Comparison of ENCODE assay signal across 1 cellular context in genomic region chr7:12747687-12748306, GRCh38.
TF ChIP-seq lines count a peak whose summit lies in the region.

No MANE protein-coding gene starts in this region.

TF ChIP-seq in K562, 482 proteins besides CTCF, POLR2A, EP300 and RAD21 (continued from another document and continues in another):
- TF ChIP-seq MITF (IDR thresholded peaks at IDR 0.05) (no peak), NCOR1 (IDR thresholded peaks at IDR 0.05) (peak; percentile 53), ILK (tag; IDR thresholded peaks at IDR 0.05; ENCODE audit: borderline replicate concordance, low read depth) (no peak), ZBTB11 (CRISPR knock-in tag; IDR thresholded peaks at IDR 0.05) (peak in 1 of 3 experiments; percentile 62; a peak in 2 of 6 replicates), HCFC1 (IDR thresholded peaks at IDR 0.05; ENCODE audit: low read depth, low read length) (no peak), ZKSCAN3 (CRISPR knock-in tag; IDR thresholded peaks at IDR 0.05) (no peak), MEIS2 (IDR thresholded peaks at IDR 0.05; ENCODE audit: partially characterized antibody) (peak; percentile 46), ZNF354B (CRISPR knock-in tag; IDR thresholded peaks at IDR 0.05) (0 out of 2 replicates have a peak, but pooled peaks have one; percentile 5), MTA2 (IDR thresholded peaks at IDR 0.05; ENCODE audit: low read depth) (no peak), CHCHD3 (CRISPR knock-in tag; IDR thresholded peaks at IDR 0.05) (no peak), HLTF (IDR thresholded peaks at IDR 0.05) (no peak), ZNF274 (IDR thresholded peaks at IDR 0.05; ENCODE audit: borderline replicate concordance, low read depth, low read length) (no peak), ELK3 (CRISPR knock-in tag; IDR thresholded peaks at IDR 0.05) (no peak), CEBPB (tag; IDR thresholded peaks at IDR 0.05) (peak; percentile 99), ATF4 (CRISPR knock-in tag; IDR thresholded peaks at IDR 0.05) (peak; percentile 50; the same call in 1 of the 2 replicates), ARID1B (IDR thresholded peaks at IDR 0.05) (peak; percentile 25; the same call in 1 of the 2 replicates), ETV1 (tag; conservative IDR thresholded peaks at IDR 0.05; ENCODE audit: low read depth) (peak; percentile 25), POLR2AphosphoS2 (IDR thresholded peaks at IDR 0.05; ENCODE audit: low read length) (no peak), YY1 (IDR thresholded peaks at IDR 0.05; ENCODE audit: borderline replicate concordance in 1 of 3, control insufficient read depth in 1 of 3, extremely low read depth in 1 of 3, insufficient read depth in 3 of 3, insufficient read length in 1 of 3, insufficient replicate concordance in 2 of 3, low read depth in 1 of 3, low read length in 2 of 3) (peak in 2 of 3 experiments; percentile 70 to 91), RFX7 (CRISPR knock-in tag; IDR thresholded peaks at IDR 0.05) (no peak), ATF1 (CRISPR knock-in tag; IDR thresholded peaks at IDR 0.05) (no peak), ATF1 (tag; IDR thresholded peaks at IDR 0.05) (peak; percentile 80), POLR3A (IDR thresholded peaks at IDR 0.05; ENCODE audit: borderline replicate concordance, extremely low read depth, insufficient read depth, insufficient read length) (no peak), SP1 (CRISPR knock-in tag; IDR thresholded peaks at IDR 0.05) (0 out of 2 replicates have a peak, but pooled peaks have one; percentile 45), CTBP1 (IDR thresholded peaks at IDR 0.05; ENCODE audit: borderline replicate concordance) (peak; percentile 51; the same call in 1 of the 2 replicates), DLX4 (CRISPR knock-in tag; IDR thresholded peaks at IDR 0.05) (no peak), ZNF609 (CRISPR knock-in tag; IDR thresholded peaks at IDR 0.05; ENCODE audit: borderline replicate concordance) (no peak), GABPB2 (CRISPR knock-in tag; conservative IDR thresholded peaks at IDR 0.05) (no peak), NR2C1 (IDR thresholded peaks at IDR 0.05) (no peak), NR2C1 (tag; IDR thresholded peaks at IDR 0.05) (peak; percentile 19; the same call in 1 of the 2 replicates), CBX3 (IDR thresholded peaks at IDR 0.05; ENCODE audit: borderline replicate concordance in 1 of 2, low read length in 2 of 2) (peak in 1 of 2 experiments; percentile 69; a peak in 1 of 3 replicates), CREB3 (tag; conservative IDR thresholded peaks at IDR 0.05; ENCODE audit: low read depth) (no peak), ZNF217 (CRISPR knock-in tag; IDR thresholded peaks at IDR 0.05) (no peak), ZNF584 (CRISPR knock-in tag; IDR thresholded peaks at IDR 0.05; ENCODE audit: low read depth) (no peak), FOXK2 (conservative IDR thresholded peaks at IDR 0.05 in 1 of 2, IDR thresholded peaks at IDR 0.05 in 1 of 2; ENCODE audit: low read depth in 2 of 2) (peak; percentile 55 to 76; a peak in 1 of 4 replicates), BCLAF1 (IDR thresholded peaks at IDR 0.05; ENCODE audit: borderline replicate concordance in 1 of 2, control insufficient read depth in 1 of 2, low read depth in 2 of 2, low read length in 1 of 2) (no peak), TCF15 (CRISPR knock-in tag; IDR thresholded peaks at IDR 0.05) (no peak), ZFPM2 (CRISPR knock-in tag; IDR thresholded peaks at IDR 0.05) (no peak), KHSRP (IDR thresholded peaks at IDR 0.05) (no peak), ZNF165 (CRISPR knock-in tag; IDR thresholded peaks at IDR 0.05; ENCODE audit: borderline replicate concordance) (no peak), SRF (CRISPR knock-in tag; IDR thresholded peaks at IDR 0.05) (peak; percentile 94 to 100), CREM (IDR thresholded peaks at IDR 0.05; ENCODE audit: low read depth) (peak; percentile 45), MBD2 (IDR thresholded peaks at IDR 0.05; ENCODE audit: borderline replicate concordance, low read depth) (no peak), ZNF766 (CRISPR knock-in tag; conservative IDR thresholded peaks at IDR 0.05) (peak; percentile 77), ZBED1 (IDR thresholded peaks at IDR 0.05) (no peak), ARID3A (IDR thresholded peaks at IDR 0.05; ENCODE audit: borderline replicate concordance, low read depth, low read length) (0 out of 2 replicates have a peak, but pooled peaks have one; percentile 47), DPF2 (IDR thresholded peaks at IDR 0.05) (no peak; the same call in 1 of the 2 replicates), TOE1 (IDR thresholded peaks at IDR 0.05; ENCODE audit: borderline replicate concordance) (no peak), TOE1 (CRISPR knock-in tag; IDR thresholded peaks at IDR 0.05; ENCODE audit: borderline replicate concordance, low read depth) (no peak), NFXL1 (CRISPR knock-in tag; IDR thresholded peaks at IDR 0.05) (no peak)
